10 cellular contexts compared by ENCODE assay signal in the genomic region with DNA sequence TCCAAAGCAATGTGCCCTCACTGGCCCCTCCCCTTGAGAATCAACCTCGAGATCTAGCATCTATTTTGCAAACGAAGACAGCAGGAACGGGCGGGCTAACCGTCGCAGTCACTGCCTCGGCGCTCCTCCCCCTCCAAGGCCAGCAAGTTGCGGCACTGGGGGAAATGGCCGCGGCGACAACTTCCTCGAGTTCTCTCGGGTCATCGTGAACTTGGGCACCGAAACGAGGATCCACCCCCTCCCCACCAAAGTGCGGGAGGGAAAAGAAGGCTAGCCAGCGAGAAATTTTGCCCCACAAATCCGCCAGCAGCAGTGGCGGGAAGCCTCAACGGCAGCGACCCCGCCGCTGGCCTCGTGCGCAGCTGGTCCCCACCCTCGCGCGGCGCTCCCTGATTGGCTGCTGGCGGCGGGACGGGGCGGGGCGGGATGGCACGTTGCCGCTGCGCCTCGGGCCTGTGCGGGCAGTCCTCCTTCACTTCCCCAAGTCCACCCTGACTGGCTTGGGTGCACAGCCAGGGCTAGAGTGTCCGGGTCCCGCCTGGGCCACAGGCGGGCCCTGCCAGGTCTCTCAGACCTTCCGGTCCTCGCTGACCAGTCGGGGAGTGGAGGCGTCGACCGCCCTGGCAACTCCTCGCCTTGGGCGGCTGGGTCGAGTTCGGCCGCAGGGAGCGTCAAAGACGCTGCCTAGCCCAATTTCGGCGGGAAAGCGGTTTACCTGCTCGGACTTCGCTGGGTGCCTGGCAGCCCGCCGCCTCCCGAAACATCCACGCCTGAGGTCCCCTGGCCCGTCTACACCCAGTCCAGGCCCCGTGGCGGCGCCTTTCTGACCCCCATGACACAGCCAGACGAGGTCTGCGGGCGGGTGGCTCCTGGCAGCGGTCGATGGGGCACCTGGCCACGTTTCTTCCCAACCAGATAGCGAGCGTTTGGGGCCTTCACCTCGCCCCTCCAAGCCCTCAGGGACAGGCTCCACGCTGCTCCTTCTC. TPM values are rescaled to one million over a fixed set of nuclear protein-coding genes. Genes with fewer than 3 reads are reported as not detected.
DNase-seq lines count a peak whose midpoint lies in the region; ATAC-seq lines count a peak whose summit lies in the region.
"Had no signal": no experiment of that assay in that cellular context is flagged by ENCODE, and none has a peak within 500 bp of the region (broad histone marks: within the 10 kb centered on the region; RNA-seq: fewer than 3 reads in every experiment).

Gene BOLL (minus strand): TSS at position 364 of the 986 bp plus-strand sequence. CDS start 3,469 bp downstream, outside the sequence.

- H3K4me3 ChIP-seq in urinary bladder (ENCODE audit: low read depth, low read length) = peak within 1 kb of the TSS; percentile 2
- H3K4me3 ChIP-seq: BLaER1, PC-9 had no signal

- no peaks in the 10 kb centered on the region for H3K4me1 ChIP-seq in urinary bladder (ENCODE audit: insufficient read depth)
- H3K4me1 ChIP-seq: BLaER1 had no signal

- no peak for DNase-seq in activated naive CD4-positive, alpha-beta T cell treated with anti-CD3 and anti-CD28 coated beads for 36 hours
- DNase-seq in activated naive CD4-positive, alpha-beta T cell (lab: John Stamatoyannopoulos, UW) = no peak
- DNase-seq in ecto neural progenitor cell (ENCODE audit: low spot score) (peak; percentile 42), naive B cell (no peak), occipital lobe (lab: John Stamatoyannopoulos, UW) (no peak), AML-193 (lab: John Stamatoyannopoulos, UW) (no peak), NCI-H446 treated with DMSO at 0.1 percent for 48 hours (lab: John Stamatoyannopoulos, UW) (no peak)
- DNase-seq: PC-9 had no signal

- H3K36me3 ChIP-seq in urinary bladder (ENCODE audit: insufficient read depth) = no peaks in the 10 kb centered on the region
- H3K36me3 ChIP-seq: BLaER1 had no signal

- intact Hi-C loops in activated naive CD4-positive, alpha-beta T cell treated with anti-CD3 and anti-CD28 coated beads for 36 hours (cut with micrococcal nuclease) = no loop called here

- H3K27me3 Mint-ChIP-seq in activated naive CD4-positive, alpha-beta T cell treated with anti-CD3 and anti-CD28 coated beads for 36 hours (ENCODE audit: low read depth) = peaks cover 9% of the 10 kb centered on the region
- peaks cover 35 to 51% (median 36%) of the 10 kb centered on the region in 3 donors for H3K27me3 Mint-ChIP-seq in naive B cell

- no peaks in the 10 kb centered on the region for H3K36me3 Mint-ChIP-seq in activated naive CD4-positive, alpha-beta T cell treated with anti-CD3 and anti-CD28 coated beads for 36 hours (ENCODE audit: low read depth)
- H3K36me3 Mint-ChIP-seq in naive B cell = peaks cover 0 to 7% of the 10 kb centered on the region in 2 donors

- H3K27ac Mint-ChIP-seq in activated naive CD4-positive, alpha-beta T cell treated with anti-CD3 and anti-CD28 coated beads for 36 hours = no peak within 1 kb of the TSS
- peak within 1 kb of the TSS in 2 of 6 donors; percentile 15 to 83 for H3K27ac Mint-ChIP-seq in naive B cell

- CTCF ChIA-PET in activated naive CD4-positive, alpha-beta T cell treated with anti-CD3 and anti-CD28 coated beads for 36 hours (lab: Charles Lee) = interaction anchor here (0.9 kb wide), 1 partner anchor 338 kb away, joined by 3 read pairs; no protein-coding TSS in a partner anchor

- peaks cover 2% of the 10 kb centered on the region for H3K4me1 Mint-ChIP-seq in activated naive CD4-positive, alpha-beta T cell treated with anti-CD3 and anti-CD28 coated beads for 36 hours (ENCODE audit: low read depth)
- peaks cover 2 to 5% (median 4%) of the 10 kb centered on the region in 3 donors for H3K4me1 Mint-ChIP-seq in naive B cell

- 89% methylated on average over 80 of the region's 80 CpGs for WGBS in urinary bladder

- H3K4me3 Mint-ChIP-seq in activated naive CD4-positive, alpha-beta T cell treated with anti-CD3 and anti-CD28 coated beads for 36 hours = peak within 1 kb of the TSS; percentile 67
- peak within 1 kb of the TSS; percentile 38 to 80 (median 68) for H3K4me3 Mint-ChIP-seq in naive B cell

- no peak within 1 kb of the TSS for H3K27ac ChIP-seq in urinary bladder (ENCODE audit: low read depth)
- H3K27ac ChIP-seq: BLaER1, PC-9 had no signal

- ATAC-seq in naive B cell (ENCODE audit: low read depth in 2 of 2) = no peak

- no peaks in the 10 kb centered on the region for H3K9me3 Mint-ChIP-seq in activated naive CD4-positive, alpha-beta T cell treated with anti-CD3 and anti-CD28 coated beads for 36 hours
- H3K9me3 Mint-ChIP-seq in naive B cell = peaks cover 0 to 2% (median 0%) of the 10 kb centered on the region in 7 donors

RNA-seq across cellular contexts. Expression of gene BOLL, which starts in this region (rescaled TPM):
- under 1 TPM in 1 of 2 experiments, not detected in 1; 0.12 TPM for total RNA-seq in activated naive CD4-positive, alpha-beta T cell treated with anti-CD3 and anti-CD28 coated beads for 36 hours
- polyA plus RNA-seq in naive B cell (ENCODE audit: low read depth in 6 of 6) (not detected), urinary bladder (not detected)
- total RNA-seq in urinary bladder (0.11 TPM), occipital lobe (not detected)
- total RNA-seq: PC-9 had no signal
